Comparison of ENCODE assay signal across 8 cellular contexts in genomic region chr2:181457741-181458425, GRCh38. TPM values are rescaled to one million over a fixed set of nuclear protein-coding genes. Genes with fewer than 3 reads are reported as not detected.
DNase-seq lines count a peak whose midpoint lies in the region; ATAC-seq and TF ChIP-seq lines count a peak whose summit lies in the region.

No MANE protein-coding gene starts in this region.

- peak; percentile 24 for ATAC-seq in GM19463 (IDR thresholded peaks at IDR 0.05; ENCODE audit: unreplicated experiment)
- ATAC-seq in lung (ENCODE audit: insufficient read depth, low FRiP score): no peak

- no peaks in the 10 kb centered on the region for H3K27me3 Mint-ChIP-seq in chondrocyte (ENCODE audit: low read depth)

- 1 to 2% methylated on average over 44 to 45 of the region's 45 CpGs for WGBS in lung, 2 donors

- peak overlapping the region; percentile 33 for H3K27ac Mint-ChIP-seq in chondrocyte (ENCODE audit: unreplicated experiment)

- H3K9me3 ChIP-seq in HUES48 (ENCODE audit: control insufficient read depth, insufficient read depth, low read length): no peaks in the 10 kb centered on the region
- H3K9me3 ChIP-seq in lung (ENCODE audit: control insufficient read depth in 2 of 2, insufficient read depth in 1 of 2, low read length in 1 of 2): no peaks in the 10 kb centered on the region

- no peaks in the 10 kb centered on the region for H3K9me3 Mint-ChIP-seq in chondrocyte (ENCODE audit: low read depth)

- H3K4me3 ChIP-seq in HUES48 (ENCODE audit: low read depth, low read length) (peak overlapping the region; percentile 79), WI38 (ENCODE audit: low read depth, low read length) (peak overlapping the region; percentile 75), lung (peak overlapping the region; percentile 51)

- H3K4me1 ChIP-seq in HUES48 (ENCODE audit: control insufficient read depth, insufficient read depth, low read length) (peaks cover 9% of the 10 kb centered on the region; the same call in 1 of the 2 replicates), lung (ENCODE audit: control insufficient read depth in 2 of 2, insufficient read depth in 2 of 2, low read length in 2 of 2) (peaks cover 0 to 10% of the 10 kb centered on the region in 2 donors)

- no peaks in the 10 kb centered on the region for H3K36me3 ChIP-seq in HUES48 (ENCODE audit: control insufficient read depth, insufficient read depth, low read length)
- no peaks in the 10 kb centered on the region for H3K36me3 ChIP-seq in lung (ENCODE audit: control insufficient read depth in 2 of 2, insufficient read depth in 2 of 2, low read length in 2 of 2)

- H3K27ac ChIP-seq in HUES48 (ENCODE audit: low read depth, low read length) (no peak overlapping the region), lung (ENCODE audit: low read depth in 1 of 2, low read length in 1 of 2) (peak overlapping the region in 1 of 2 donors; percentile 80)

- DNase-seq in Ammon's horn (ENCODE audit: low spot score): peak; percentile 5
- DNase-seq in chondrocyte (ENCODE audit: low spot score): peak; percentile 80
- DNase-seq in lung (ENCODE audit: low spot score): no peak
- peak; percentile 41 to 46 for DNase-seq in stimulated activated CD8-positive, alpha-beta memory T cell treated with anti-CD3 and anti-CD28 coated beads, Interleukin-15, amount 100 ng/mL, for 48 hours (ENCODE audit: low read depth in 2 of 2)
- no peak for DNase-seq in midbrain (lab: John Stamatoyannopoulos, UW)

- H3K27me3 ChIP-seq in HUES48 (ENCODE audit: control insufficient read depth, insufficient read depth, low read length) (peaks cover 60% of the 10 kb centered on the region), lung (ENCODE audit: control insufficient read depth, insufficient read depth) (no peaks in the 10 kb centered on the region)

- peak overlapping the region; percentile 82 for H3K4me3 Mint-ChIP-seq in chondrocyte (ENCODE audit: unreplicated experiment)

- 0 out of 2 replicates have a peak overlapping the region, but pooled peaks have one; percentile 48 for H3K9ac ChIP-seq in HUES48 (ENCODE audit: low read depth, low read length)

- peaks cover 32% of the 10 kb centered on the region for H3K4me1 Mint-ChIP-seq in chondrocyte (ENCODE audit: low read depth)

- no peaks in the 10 kb centered on the region for H3K36me3 Mint-ChIP-seq in chondrocyte (ENCODE audit: low read depth)

- no peak for TF ChIP-seq CTCF in WI38 (IDR thresholded peaks at IDR 0.05; ENCODE audit: low read depth, low read length)
- TF ChIP-seq CTCF in chondrocyte (IDR thresholded peaks at IDR 0.05): no peak
- TF ChIP-seq CTCF in lung (IDR thresholded peaks at IDR 0.05; ENCODE audit: control extremely low read depth, extremely low read depth): no peak

RNA-seq across cellular contexts. Expression of gene ITGA4, which starts 0.7 kb away (rescaled TPM):
- total RNA-seq in chondrocyte: 21.3 to 23.0 TPM (median 21.5 TPM) in 3 replicates
- total RNA-seq in lung: 10 to 100 TPM; 18.3 to 71.0 TPM
- polyA plus RNA-seq in lung: 10 to 100 TPM in 1 of 2 donors, under 1 TPM in 1; 0.73 to 10.4 TPM

Comparison
In these comparisons a context has a peak if more than half of its experiments do, and no peak if none do; other contexts are left out.
1. DNase-seq: peak in Ammon's horn (single experiment), chondrocyte (single experiment) and stimulated activated CD8-positive, alpha-beta memory T cell treated with anti-CD3 and anti-CD28 coated beads, Interleukin-15, amount 100 ng/mL, for 48 hours (2 of 2); none in lung (single experiment) and midbrain (single experiment).
2. Peak in every context shown above with its lines, with median percentiles within 50 percentile points of each other: H3K4me3 ChIP-seq.